In the genomic region with DNA sequence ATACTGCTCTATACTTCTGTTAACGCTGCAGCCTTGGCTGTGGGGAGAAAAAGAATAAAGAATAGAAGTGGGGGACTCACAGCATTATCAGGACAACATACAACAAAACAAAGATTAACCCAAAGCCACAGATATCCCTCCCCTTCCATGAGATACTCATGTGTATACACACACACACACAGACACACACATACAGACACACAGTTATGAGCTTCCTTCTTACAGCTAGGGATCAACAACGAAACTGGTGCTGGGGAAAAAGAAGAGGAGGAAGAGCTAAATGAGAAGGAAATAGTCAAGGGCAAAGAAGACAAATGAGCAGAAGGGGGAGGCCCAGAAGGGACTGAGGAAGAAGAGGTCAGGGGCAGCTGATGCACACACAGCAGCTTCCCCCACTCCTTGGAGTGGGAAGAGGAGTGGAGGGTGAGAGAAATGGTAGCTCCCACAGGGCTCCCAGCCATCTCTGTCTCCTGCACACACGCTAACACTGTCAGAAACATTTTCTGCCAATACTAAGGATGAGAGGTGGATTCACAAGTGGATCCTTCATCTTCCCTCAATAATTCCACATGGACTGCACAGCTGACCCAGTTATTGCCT, we compare ENCODE assay signal across 15 cellular contexts.
DNase-seq lines count a peak whose midpoint lies in the region; ATAC-seq and TF ChIP-seq lines count a peak whose summit lies in the region.
"Had no signal": no experiment of that assay in that cellular context is flagged by ENCODE, and none has a peak within 500 bp of the region (broad histone marks: within the 10 kb centered on the region; RNA-seq: fewer than 3 reads in every experiment).

No MANE protein-coding gene starts in this region.

- intact Hi-C loops in stomach (cut with DNase I; ENCODE audit: low total_unique reads): no loop called here

- no peak for TF ChIP-seq EP300 in stomach (IDR thresholded peaks at IDR 0.05)

- ATAC-seq in lung (ENCODE audit: insufficient read depth, low FRiP score) (no peak), HG02840 (IDR thresholded peaks at IDR 0.05; ENCODE audit: low FRiP score, unreplicated experiment) (no peak)
- ATAC-seq: GM12878, left colon had no signal

- H3K36me3 ChIP-seq in lung (ENCODE audit: control insufficient read depth in 2 of 2, insufficient read depth in 2 of 2, low read length in 2 of 2) (no peaks in the 10 kb centered on the region), stomach (peaks cover 0 to 6% (median 3%) of the 10 kb centered on the region in 4 donors)

- H3K4me3 ChIP-seq in lung (no peak overlapping the region), stomach (no peak overlapping the region)
- H3K4me3 ChIP-seq: GM12878 had no signal

- TF ChIP-seq CTCF in lung (IDR thresholded peaks at IDR 0.05; ENCODE audit: control extremely low read depth, extremely low read depth) (no peak), stomach (IDR thresholded peaks at IDR 0.05) (no peak)

- H3K9me3 ChIP-seq in lung (ENCODE audit: control insufficient read depth in 2 of 2, insufficient read depth in 1 of 2, low read length in 1 of 2) (no peaks in the 10 kb centered on the region), stomach (no peaks in the 10 kb centered on the region)

- peak overlapping the region; percentile 90 for H3K27ac ChIP-seq in cingulate gyrus (ENCODE audit: low read depth, low read length)
- peak overlapping the region; percentile 44 to 80 for H3K27ac ChIP-seq in lung (ENCODE audit: low read depth in 1 of 2, low read length in 1 of 2)
- H3K27ac ChIP-seq in stomach: peak overlapping the region; percentile 72 to 91 (median 82)
- H3K27ac ChIP-seq: epithelial cell of prostate had no signal

- DNase-seq in NOMO-1 treated with DMSO at 0.1 percent for 48 hours (lab: John Stamatoyannopoulos, UW; ENCODE audit: unreplicated experiment): peak; percentile 25
- DNase-seq in lung (ENCODE audit: low spot score): no peak
- DNase-seq in stomach: no peak
- DNase-seq in SW 1271 (lab: John Stamatoyannopoulos, UW): no peak
- DNase-seq in activated CD8-positive, alpha-beta memory T cell treated with anti-CD3 and anti-CD28 coated beads, Interleukin-2, amount 50 U/mL, for 48 hours: no peak
- DNase-seq in H4 (ENCODE audit: low spot score): no peak
- DNase-seq: activated CD4-positive, alpha-beta T cell treated with anti-CD3 and anti-CD28 coated beads for 1 hour; activated naive CD4-positive, alpha-beta T cell treated with anti-CD3 and anti-CD28 coated beads, Interleukin-2, amount 10 ng/mL, durations not matched to agents 7 days and 5 days; NCI-H2081 treated with DMSO at 0.1 percent for 48 hours; stimulated activated CD4-positive, alpha-beta T cell treated with anti-CD3 and anti-CD28 coated beads, Interleukin-1b, Interleukin-23, amount 100 ng/mL, for 48 hours had no signal

- 49 to 59% methylated on average over 3 of the region's 3 CpGs for WGBS in lung, 2 donors
- 18 to 53% (median 38%) methylated on average over 3 of the region's 3 CpGs for WGBS in stomach, 5 donors

- TF ChIP-seq POLR2A in stomach (IDR thresholded peaks at IDR 0.05): no peak

- H3K27me3 ChIP-seq in lung (ENCODE audit: control insufficient read depth, insufficient read depth): no peaks in the 10 kb centered on the region
- H3K27me3 ChIP-seq in stomach: no peaks in the 10 kb centered on the region

- H3K4me1 ChIP-seq in lung (ENCODE audit: control insufficient read depth in 2 of 2, insufficient read depth in 2 of 2, low read length in 2 of 2) (peaks cover 11 to 12% of the 10 kb centered on the region in 2 donors), stomach (peaks cover 26 to 66% (median 35%) of the 10 kb centered on the region in 4 donors)
